ENCODE assay signal across 13 cellular contexts in genomic region chr1:180116964-180117763, GRCh38. TPM values are rescaled to one million over a fixed set of nuclear protein-coding genes. Genes with fewer than 3 reads are reported as not detected.
DNase-seq lines count a peak whose midpoint lies in the region; ATAC-seq and TF ChIP-seq lines count a peak whose summit lies in the region.
"Had no signal": no experiment of that assay in that cellular context is flagged by ENCODE, and none has a peak within 500 bp of the region (broad histone marks: within the 10 kb centered on the region; RNA-seq: fewer than 3 reads in every experiment).

No MANE protein-coding gene starts in this region.

- TF ChIP-seq POLR2A in right lobe of liver (IDR thresholded peaks at IDR 0.05), result no peak

- H3K36me3 Mint-ChIP-seq in activated naive CD4-positive, alpha-beta T cell treated with anti-CD3 and anti-CD28 coated beads for 36 hours (ENCODE audit: low read depth), result peaks cover 14% of the 10 kb centered on the region

- DNase-seq in Caki2 (ENCODE audit: low read depth), result peak; percentile 83
- peak; percentile 25 to 43 for DNase-seq in NOMO-1 (lab: John Stamatoyannopoulos, UW; ENCODE audit: unreplicated experiment in 2 of 2)
- DNase-seq in epithelial cell of prostate (ENCODE audit: low read depth, low spot score), result no peak
- no peak for DNase-seq in right lobe of liver
- no peak for DNase-seq in activated gamma-delta T cell (lab: John Stamatoyannopoulos, UW)
- no peak for DNase-seq in foreskin melanocyte
- DNase-seq in activated naive CD4-positive, alpha-beta T cell treated with anti-CD3 and anti-CD28 coated beads for 36 hours, result no peak
- no peak for DNase-seq in stimulated activated naive CD4-positive, alpha-beta T cell treated with Interleukin-2 at 50 U/mL for 16 hours (lab: John Stamatoyannopoulos, UW)
- DNase-seq: activated CD8-positive, alpha-beta memory T cell treated with anti-CD3 and anti-CD28 coated beads, Interleukin-2, amount 50 U/mL, for 48 hours; CD4-positive, alpha-beta T cell; NCI-H345; retina had no signal

- intact Hi-C loops in right lobe of liver (cut with DNase I), result no loop called here
- intact Hi-C loops in activated naive CD4-positive, alpha-beta T cell treated with anti-CD3 and anti-CD28 coated beads for 36 hours (cut with micrococcal nuclease), result no loop called here

- no peaks in the 10 kb centered on the region for H3K27me3 ChIP-seq in right lobe of liver

- H3K4me1 Mint-ChIP-seq in activated naive CD4-positive, alpha-beta T cell treated with anti-CD3 and anti-CD28 coated beads for 36 hours (ENCODE audit: low read depth), result no peaks in the 10 kb centered on the region
- H3K4me1 Mint-ChIP-seq: mesothelial cell of epicardium had no signal

- no peaks in the 10 kb centered on the region for H3K9me3 ChIP-seq in right lobe of liver

- no peak overlapping the region for H3K27ac Mint-ChIP-seq in activated naive CD4-positive, alpha-beta T cell treated with anti-CD3 and anti-CD28 coated beads for 36 hours
- H3K27ac Mint-ChIP-seq: CD4-positive, alpha-beta T cell; mesothelial cell of epicardium had no signal

- CTCF ChIA-PET in activated naive CD4-positive, alpha-beta T cell treated with anti-CD3 and anti-CD28 coated beads for 36 hours (lab: Charles Lee), result no interaction called here

- no peaks in the 10 kb centered on the region for H3K27me3 Mint-ChIP-seq in activated naive CD4-positive, alpha-beta T cell treated with anti-CD3 and anti-CD28 coated beads for 36 hours (ENCODE audit: low read depth)
- H3K27me3 Mint-ChIP-seq: CD4-positive, alpha-beta T cell had no signal

- H3K36me3 ChIP-seq in right lobe of liver, result peaks cover 0 to 8% (median 1%) of the 10 kb centered on the region in 4 donors

- no peak overlapping the region for H3K4me3 ChIP-seq in right lobe of liver

- H3K9me3 Mint-ChIP-seq in activated naive CD4-positive, alpha-beta T cell treated with anti-CD3 and anti-CD28 coated beads for 36 hours, result no peaks in the 10 kb centered on the region
- H3K9me3 Mint-ChIP-seq: CD4-positive, alpha-beta T cell had no signal

- peak; percentile 50 to 57 (median 52) for ATAC-seq in right lobe of liver

- WGBS in right lobe of liver (ENCODE audit: insufficient coverage, low coverage, low lambda C conversion rate, missing lambda C conversion rate), result 31% methylated on average over 7 of the region's 14 CpGs

- H3K27ac ChIP-seq in epithelial cell of prostate (peak overlapping the region; percentile 69), right lobe of liver (no peak overlapping the region)

- no peak for TF ChIP-seq CTCF in right lobe of liver (IDR thresholded peaks at IDR 0.05)

- peaks cover 0 to 7% (median 0%) of the 10 kb centered on the region in 4 donors for H3K4me1 ChIP-seq in right lobe of liver

- in situ Hi-C loops in Caki2 (cut with HindIII; ENCODE audit: low pct_unique_long_range_greater_than_20kb, low sequenced_read_pairs), result no loop called here

- H3K4me3 Mint-ChIP-seq in activated naive CD4-positive, alpha-beta T cell treated with anti-CD3 and anti-CD28 coated beads for 36 hours, result no peak overlapping the region
- H3K4me3 Mint-ChIP-seq: CD4-positive, alpha-beta T cell; mesothelial cell of epicardium had no signal

RNA-seq across cellular contexts. Expression of gene QSOX1, which starts 37.5 kb away (rescaled TPM):
- total RNA-seq in Caki2 (2014; rRNA removed; shearing (Covaris generic); ENCODE audit: low replicate concordance), result 84.0 and 97.3 TPM in 2 replicates
- total RNA-seq in right lobe of liver, result 10 to 100 TPM; 25.0 to 68.4 (median 38.6) TPM
- 10 to 100 TPM; 27.6 to 31.9 TPM for total RNA-seq in activated naive CD4-positive, alpha-beta T cell treated with anti-CD3 and anti-CD28 coated beads for 36 hours

Comparison
In these comparisons a context has a peak if more than half of its experiments do, and no peak if none do; other contexts are left out.
1. DNase-seq: peak in Caki2 (single experiment) and NOMO-1 (2 of 2); none in epithelial cell of prostate (single experiment), right lobe of liver (0 of 3), activated gamma-delta T cell (single experiment), foreskin melanocyte (single experiment), activated naive CD4-positive, alpha-beta T cell treated with anti-CD3 and anti-CD28 coated beads for 36 hours (single experiment) and stimulated activated naive CD4-positive, alpha-beta T cell treated with Interleukin-2 at 50 U/mL for 16 hours (single experiment).